ENCODE assay signal across 25 cellular contexts in genomic region chr4:48896845-48897244, GRCh38. TPM values are rescaled to one million over a fixed set of nuclear protein-coding genes. Genes with fewer than 3 reads are reported as not detected.
DNase-seq lines count a peak whose midpoint lies in the region; ATAC-seq, FAIRE-seq and TF ChIP-seq lines count a peak whose summit lies in the region.
"Had no signal": no experiment of that assay in that cellular context is flagged by ENCODE, and none has a peak within 500 bp of the region (broad histone marks: within the 10 kb centered on the region; RNA-seq: fewer than 3 reads in every experiment).

No MANE protein-coding gene starts in this region.

- H3K79me2 ChIP-seq in HepG2 (ENCODE audit: insufficient read depth, low read length), result no peaks in the 10 kb centered on the region

- no peaks in the 10 kb centered on the region for H4K20me1 ChIP-seq in HepG2 (ENCODE audit: insufficient read depth, low read length)

- H3K4me1 Mint-ChIP-seq in CD8-positive, alpha-beta T cell (ENCODE audit: low read depth), result peaks cover 40% of the 10 kb centered on the region

- intact Hi-C loops in HepG2 (cut with micrococcal nuclease; ENCODE audit: unreplicated experiment), result no loop called here
- intact Hi-C loops in right lobe of liver (cut with DNase I), result no loop called here
- intact Hi-C loops in CD8-positive, alpha-beta T cell (cut with DNase I, micrococcal nuclease), result no loop called here

- ATAC-seq in HepG2 (peak; percentile 70), right lobe of liver (no peak), GM18505 (IDR thresholded peaks at IDR 0.05; ENCODE audit: unreplicated experiment) (no peak)
- no peak for ATAC-seq in CD8-positive, alpha-beta T cell
- ATAC-seq: activated CD4-positive, alpha-beta T cell treated with anti-CD3 and anti-CD28 coated beads for 36 hours; pancreas had no signal

- H3K4me3 Mint-ChIP-seq in CD8-positive, alpha-beta T cell, result no peak overlapping the region
- H3K4me3 Mint-ChIP-seq: activated CD4-positive, alpha-beta T cell treated with anti-CD3 and anti-CD28 coated beads for 36 hours; naive B cell had no signal

- POLR2A ChIA-PET in HepG2 (lab: Yijun Ruan, JAX), result no interaction called here
- POLR2A ChIA-PET in CD8-positive, alpha-beta T cell (lab: Charles Lee), result no interaction called here

- TF ChIP-seq CTCF in HepG2 (CRISPR knock-in tag; IDR thresholded peaks at IDR 0.05) (peak; percentile 44), right lobe of liver (IDR thresholded peaks at IDR 0.05) (no peak)
- no peak for TF ChIP-seq CTCF in CD8-positive, alpha-beta T cell (IDR thresholded peaks at IDR 0.05)

- TF ChIP-seq POLR2A in HepG2 (IDR thresholded peaks at IDR 0.05; ENCODE audit: insufficient read depth in 1 of 2, low read depth in 2 of 2, low read length in 2 of 2) (no peak), right lobe of liver (IDR thresholded peaks at IDR 0.05) (no peak), GM18505 (IDR thresholded peaks at IDR 0.05; ENCODE audit: borderline replicate concordance, extremely low read depth, insufficient read depth, insufficient read length) (no peak)

- no peak overlapping the region for H3K27ac Mint-ChIP-seq in CD8-positive, alpha-beta T cell

- in situ Hi-C loops in HepG2 (cut with HindIII; ENCODE audit: extremely low pct_ligation_motif_present, low pct_unique_long_range_greater_than_20kb), result no loop called here

- TF ChIP-seq EP300 in HepG2 (IDR thresholded peaks at IDR 0.05; ENCODE audit: low read depth in 2 of 2, low read length in 2 of 2) (no peak), HepG2 (CRISPR knock-in tag; IDR thresholded peaks at IDR 0.05; ENCODE audit: borderline replicate concordance) (no peak)

- H3K27ac ChIP-seq in HepG2 (ENCODE audit: extremely low read length, insufficient read depth, low read length) (no peak overlapping the region), right lobe of liver (no peak overlapping the region), small intestine (ENCODE audit: low read depth in 1 of 2, low read length in 1 of 2) (no peak overlapping the region)
- H3K27ac ChIP-seq in CD8-positive, alpha-beta T cell (ENCODE audit: low read depth, low read length), result no peak overlapping the region
- H3K27ac ChIP-seq: ascending aorta, pancreas, stomach, upper lobe of left lung had no signal

- no peaks in the 10 kb centered on the region for H3K9me3 Mint-ChIP-seq in CD8-positive, alpha-beta T cell
- H3K9me3 Mint-ChIP-seq: naive B cell had no signal

- WGBS in HepG2 (ENCODE audit: low lambda C conversion rate), result 10% methylated on average over 3 of the region's 3 CpGs
- 77% methylated on average over 3 of the region's 3 CpGs for WGBS in right lobe of liver (ENCODE audit: insufficient coverage, low coverage, low lambda C conversion rate, missing lambda C conversion rate)
- 85 to 96% (median 93%) methylated on average over 3 of the region's 3 CpGs for WGBS in small intestine, 3 donors

- H3K27me3 Mint-ChIP-seq in CD8-positive, alpha-beta T cell (ENCODE audit: low read depth), result no peaks in the 10 kb centered on the region
- H3K27me3 Mint-ChIP-seq: activated CD4-positive, alpha-beta T cell treated with anti-CD3 and anti-CD28 coated beads for 36 hours; naive B cell had no signal

- CTCF ChIA-PET in HepG2 (lab: Yijun Ruan, JAX; ENCODE audit: low intra/inter-chr PET ratio, low total read pairs), result interaction anchor here (0.8 kb wide), 1 partner anchor 318 kb away, joined by 3 read pairs; no protein-coding TSS in a partner anchor
- CTCF ChIA-PET in CD8-positive, alpha-beta T cell (lab: Charles Lee), result interaction anchor here (0.8 to 3.0 kb wide), 3 partner anchors 10 to 66 kb away, joined by 3 to 11 read pairs (median 6); partner anchors contain the start of gene OCIAD2

- H3K36me3 ChIP-seq in HepG2 (replicated peaks in 1 of 2; ENCODE audit: control insufficient read depth in 1 of 2, insufficient read depth in 2 of 2, low read length in 2 of 2) (no peaks in the 10 kb centered on the region), right lobe of liver (peaks cover 0 to 64% (median 5%) of the 10 kb centered on the region in 4 donors), small intestine (ENCODE audit: control insufficient read depth in 2 of 2, insufficient read depth in 2 of 2, low read length in 2 of 2) (peaks cover 5 to 19% of the 10 kb centered on the region in 2 donors)
- peaks cover 55% of the 10 kb centered on the region for H3K36me3 ChIP-seq in CD8-positive, alpha-beta T cell (ENCODE audit: insufficient read depth, low read length)

- BruUV-seq in HepG2 (replicated peaks; lab: Mats Ljungman, UMichigan), result no TSS peak

- no peak overlapping the region for H2AFZ ChIP-seq in HepG2 (ENCODE audit: low read length)

- H3K4me1 ChIP-seq in HepG2 (ENCODE audit: insufficient read depth, low read length), result no peaks in the 10 kb centered on the region
- H3K4me1 ChIP-seq in right lobe of liver, result no peaks in the 10 kb centered on the region
- no peaks in the 10 kb centered on the region for H3K4me1 ChIP-seq in small intestine (ENCODE audit: control insufficient read depth in 2 of 2, insufficient read depth in 1 of 2, low read depth in 1 of 2, low read length in 1 of 2)
- H3K4me1 ChIP-seq in CD8-positive, alpha-beta T cell (ENCODE audit: insufficient read depth, low read length), result peaks cover 14% of the 10 kb centered on the region
- H3K4me1 ChIP-seq: ascending aorta, pancreas, stomach, upper lobe of left lung had no signal

- no peak for TF ChIP-seq RAD21 in HepG2 (CRISPR knock-in tag; IDR thresholded peaks at IDR 0.05)

- FAIRE-seq in HepG2 (lab: Jason Lieb, UNC), result no peak
- no peak for FAIRE-seq in small intestine (lab: Jason Lieb, UNC)
- FAIRE-seq: islet of Langerhans, pancreas had no signal

- H3K27me3 ChIP-seq in HepG2 (ENCODE audit: control insufficient read depth in 1 of 2, insufficient read depth in 2 of 2, low read length in 2 of 2), result no peaks in the 10 kb centered on the region
- no peaks in the 10 kb centered on the region for H3K27me3 ChIP-seq in right lobe of liver
- no peaks in the 10 kb centered on the region for H3K27me3 ChIP-seq in small intestine (ENCODE audit: control insufficient read depth in 2 of 2, insufficient read depth in 2 of 2, low read length in 2 of 2)
- no peaks in the 10 kb centered on the region for H3K27me3 ChIP-seq in CD8-positive, alpha-beta T cell (ENCODE audit: insufficient read depth, low read length)
- H3K27me3 ChIP-seq: ascending aorta, pancreas, stomach, upper lobe of left lung had no signal

- DNase-seq in HepG2 (ENCODE audit: low spot score) (no peak), right lobe of liver (no peak), NCI-H82 treated with DMSO at 0.1 percent for 48 hours (lab: John Stamatoyannopoulos, UW; ENCODE audit: unreplicated experiment) (peak; percentile 59), cerebellar cortex (ENCODE audit: low spot score) (peak; percentile 24), small intestine (no peak)
- DNase-seq in activated CD8-positive, alpha-beta memory T cell treated with anti-CD3 and anti-CD28 coated beads for 24 hours, result no peak
- DNase-seq in CD8-positive, alpha-beta T cell, result no peak
- DNase-seq: activated CD4-positive, alpha-beta T cell treated with anti-CD3 and anti-CD28 coated beads for 36 hours; activated CD8-positive, alpha-beta memory T cell treated with anti-CD3 and anti-CD28 coated beads, Interleukin-2, amount 50 U/mL, for 48 hours; activated naive CD4-positive, alpha-beta T cell; cerebellar nuclear complex; effector CD8-positive, alpha-beta T cell; EL; naive B cell; NCI-H1930; NCI-H345; pancreas; stimulated activated CD4-positive, alpha-beta T cell treated with anti-CD3 and anti-CD28 coated beads, Interleukin-2, amount 100 ng/mL, for 24 hours; stomach; T-helper 2 cell; upper lobe of left lung had no signal

- no peak overlapping the region for H3K4me3 ChIP-seq in HepG2 (replicated peaks in 1 of 3; ENCODE audit: insufficient read depth in 1 of 3, low read depth in 2 of 3, low read length in 3 of 3)
- no peak overlapping the region for H3K4me3 ChIP-seq in right lobe of liver
- H3K4me3 ChIP-seq in small intestine (ENCODE audit: low read depth in 1 of 2, low read length in 2 of 2), result no peak overlapping the region
- H3K4me3 ChIP-seq in CD8-positive, alpha-beta T cell (ENCODE audit: low read depth, low read length), result no peak overlapping the region
- H3K4me3 ChIP-seq: ascending aorta, lung, pancreas, stomach, upper lobe of left lung had no signal

- H3K36me3 Mint-ChIP-seq in CD8-positive, alpha-beta T cell, result peaks cover 95% of the 10 kb centered on the region

- H3K9ac ChIP-seq in HepG2 (ENCODE audit: insufficient read depth, low read depth, low read length), result no peak overlapping the region

- no peak overlapping the region for H3K4me2 ChIP-seq in HepG2 (ENCODE audit: low read depth, low read length)

- H3K9me3 ChIP-seq in HepG2 (ENCODE audit: low read length) (no peaks in the 10 kb centered on the region), right lobe of liver (no peaks in the 10 kb centered on the region), small intestine (ENCODE audit: control insufficient read depth, low read depth) (no peaks in the 10 kb centered on the region)
- H3K9me3 ChIP-seq in CD8-positive, alpha-beta T cell (ENCODE audit: low read length), result no peaks in the 10 kb centered on the region
- H3K9me3 ChIP-seq: ascending aorta, pancreas, stomach, upper lobe of left lung had no signal

RNA-seq across cellular contexts. Expression of gene OCIAD2, which starts 9.7 kb away (rescaled TPM):
- total RNA-seq in HepG2 (2016; rRNA removed; fragmentation: Illumina TruSeq; extraction: Trizol) (not detected in 2 replicates), right lobe of liver (100 to 1,000 TPM in 1 of 6 experiments, 10 to 100 TPM in 5; 29.6 to 107 (median 68.3) TPM)
- not detected in 2 replicates for total RNA-seq in HepG2 (2016; cell fraction: cytosol; rRNA removed; fragmentation: Illumina TruSeq; extraction: Trizol; ENCODE audit: low read depth)
- not detected in 2 replicates for total RNA-seq in HepG2 (2016; cell fraction: insoluble cytoplasmic fraction; rRNA removed; fragmentation: Illumina TruSeq; extraction: Trizol)
- not detected in 2 replicates for total RNA-seq in HepG2 (2016; cell fraction: membrane; rRNA removed; fragmentation: Illumina TruSeq; extraction: Trizol)
- not detected in 2 replicates for total RNA-seq in HepG2 (2016; cell fraction: nucleus; rRNA removed; fragmentation: Illumina TruSeq; extraction: Trizol)
- polyA plus RNA-seq in HepG2 (2011; rRNA removed) (not detected in 2 replicates), small intestine (100 to 1,000 TPM in 2 of 3 donors, 10 to 100 TPM in 1; 90.5 to 223 (median 184) TPM)
- polyA plus RNA-seq in HepG2 (2011; cell fraction: cytosol; rRNA removed), result not detected in 2 replicates
- not detected in 2 replicates for polyA plus RNA-seq in HepG2 (2011; cell fraction: nucleus; rRNA removed)
- polyA plus RNA-seq in HepG2 (2012), result not detected in 2 replicates
- not detected in 2 replicates for polyA plus RNA-seq in HepG2 (2016; cell fraction: cytosol; fragmentation: Illumina TruSeq; extraction: Trizol; ENCODE audit: low read depth)
- polyA plus RNA-seq in HepG2 (2016; cell fraction: insoluble cytoplasmic fraction; fragmentation: Illumina TruSeq; extraction: Trizol; ENCODE audit: low read depth), result not detected in 2 replicates
- not detected in 2 replicates for polyA plus RNA-seq in HepG2 (2016; cell fraction: membrane; fragmentation: Illumina TruSeq; extraction: Trizol; ENCODE audit: low read depth)
- not detected in 2 replicates for polyA plus RNA-seq in HepG2 (2016; cell fraction: nucleus; fragmentation: Illumina TruSeq; extraction: Trizol; ENCODE audit: insufficient read depth, low read depth)
- 7.9 TPM in 1 of 2 replicates, not detected in the other for polyA minus RNA-seq in HepG2 (2011; rRNA and poly(A)+ RNA removed; ENCODE audit: low replicate concordance)
- polyA minus RNA-seq in HepG2 (2011; cell fraction: cytosol; rRNA and poly(A)+ RNA removed), result not detected in 2 replicates
- 0.90 TPM in 1 of 2 replicates, not detected in the other for polyA minus RNA-seq in HepG2 (2011; cell fraction: nucleus; rRNA and poly(A)+ RNA removed)
- 10 to 100 TPM; 70.6 to 72.1 TPM for total RNA-seq in CD8-positive, alpha-beta T cell

Comparison
In these comparisons a context has a peak if more than half of its experiments do, and no peak if none do; other contexts are left out.
1. RNA of gene OCIAD2, which starts 9.7 kb away (total RNA-seq): 29.6 to 107 TPM in right lobe of liver and 70.6 to 72.1 TPM in CD8-positive, alpha-beta T cell; not detected in HepG2; every median in the first group is over 10 times any median in the second.
2. DNase-seq: peak in NCI-H82 treated with DMSO at 0.1 percent for 48 hours (single experiment) and cerebellar cortex (single experiment); none in HepG2 (single experiment), right lobe of liver (0 of 3), small intestine (single experiment), activated CD8-positive, alpha-beta memory T cell treated with anti-CD3 and anti-CD28 coated beads for 24 hours (single experiment) and CD8-positive, alpha-beta T cell (0 of 7).